Comparison of ENCODE assay signal across 14 cellular contexts in the genomic region with DNA sequence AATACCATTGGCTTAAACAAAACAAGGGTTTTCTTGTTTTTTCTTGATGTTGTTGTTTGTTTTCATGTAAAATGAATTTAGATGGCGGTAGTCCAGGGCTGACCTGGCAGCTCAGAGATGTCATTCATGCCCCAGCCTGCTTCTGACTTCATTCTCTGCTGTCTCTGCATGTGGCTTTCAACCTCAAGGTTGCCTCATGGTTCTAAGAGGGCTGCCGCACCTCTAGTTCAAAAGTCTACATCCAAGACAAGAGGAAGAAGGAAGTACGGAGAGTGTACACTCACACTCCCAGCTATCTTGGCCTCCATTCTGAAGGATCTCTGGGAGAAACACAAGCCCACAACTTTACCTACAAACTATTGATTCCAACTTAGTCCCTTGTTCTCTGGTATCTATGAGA. TPM values are rescaled to one million over a fixed set of nuclear protein-coding genes. Genes with fewer than 3 reads are reported as not detected.
A peak's percentile ranks its signal among the peaks of the same experiment; 100 is the strongest.
DNase-seq lines count a peak whose midpoint lies in the region; ATAC-seq and TF ChIP-seq lines count a peak whose summit lies in the region.
"Had no signal": no experiment of that assay in that cellular context is flagged by ENCODE, and none has a peak within 500 bp of the region (broad histone marks: within the 10 kb centered on the region; RNA-seq: fewer than 3 reads in every experiment).

No MANE protein-coding gene starts in this region.

- H3K9me3 ChIP-seq in uterus, result no peaks in the 10 kb centered on the region

- H3K36me3 Mint-ChIP-seq in activated naive CD4-positive, alpha-beta T cell treated with anti-CD3 and anti-CD28 coated beads, Interleukin-2, amount 10 ng/mL, durations not matched to agents 7 days and 5 days, result peaks cover 20% of the 10 kb centered on the region
- peaks cover 8% of the 10 kb centered on the region for H3K36me3 Mint-ChIP-seq in activated naive CD8-positive, alpha-beta T cell
- peaks cover 8% of the 10 kb centered on the region for H3K36me3 Mint-ChIP-seq in memory B cell

- no peaks in the 10 kb centered on the region for H3K27me3 ChIP-seq in uterus
- H3K27me3 ChIP-seq: heart left ventricle had no signal

- intact Hi-C loops in uterus (cut with DNase I; ENCODE audit: low total_unique reads), result no loop called here

- peaks cover 6% of the 10 kb centered on the region for H3K9me3 Mint-ChIP-seq in activated naive CD4-positive, alpha-beta T cell treated with anti-CD3 and anti-CD28 coated beads, Interleukin-2, amount 10 ng/mL, durations not matched to agents 7 days and 5 days
- H3K9me3 Mint-ChIP-seq in activated naive CD8-positive, alpha-beta T cell (ENCODE audit: low read depth), result peaks cover 5% of the 10 kb centered on the region
- peaks cover 5% of the 10 kb centered on the region for H3K9me3 Mint-ChIP-seq in memory B cell

- peak overlapping the region; percentile 97 for H3K27ac Mint-ChIP-seq in activated naive CD4-positive, alpha-beta T cell treated with anti-CD3 and anti-CD28 coated beads, Interleukin-2, amount 10 ng/mL, durations not matched to agents 7 days and 5 days
- peak overlapping the region; percentile 98 for H3K27ac Mint-ChIP-seq in activated naive CD8-positive, alpha-beta T cell
- H3K27ac Mint-ChIP-seq in memory B cell, result peak overlapping the region; percentile 97

- H3K4me1 Mint-ChIP-seq in activated naive CD4-positive, alpha-beta T cell treated with anti-CD3 and anti-CD28 coated beads, Interleukin-2, amount 10 ng/mL, durations not matched to agents 7 days and 5 days, result peaks cover 37% of the 10 kb centered on the region
- H3K4me1 Mint-ChIP-seq in activated naive CD8-positive, alpha-beta T cell (ENCODE audit: low read depth), result peaks cover 41% of the 10 kb centered on the region
- peaks cover 14% of the 10 kb centered on the region for H3K4me1 Mint-ChIP-seq in memory B cell

- no peak for DNase-seq in activated naive CD4-positive, alpha-beta T cell treated with anti-CD3 and anti-CD28 coated beads, Interleukin-2, amount 10 ng/mL, durations not matched to agents 7 days and 5 days
- no peak for DNase-seq in activated naive CD4-positive, alpha-beta T cell treated with Interleukin-2 at 50 U/mL for 16 hours
- DNase-seq in memory B cell (ENCODE audit: low spot score in 2 of 2), result no peak
- DNase-seq in uterus, result no peak
- DNase-seq in SIG-M5 treated with dmso at 0.1 percent for 504 hours (lab: John Stamatoyannopoulos, UW; ENCODE audit: unreplicated experiment), result no peak
- no peak for DNase-seq in NCI-H1694 (lab: John Stamatoyannopoulos, UW)
- DNase-seq: activated CD8-positive, alpha-beta memory T cell treated with anti-CD3 and anti-CD28 coated beads for 24 hours; central memory CD4-positive, alpha-beta T cell; heart left ventricle; NCI-H1694 treated with DMSO at 0.1 percent for 48 hours; stimulated activated CD4-positive, alpha-beta T cell treated with anti-CD3 and anti-CD28 coated beads, Interleukin-2, amount 100 ng/mL, for 24 hours had no signal

- H3K27ac ChIP-seq in uterus, result peak overlapping the region; percentile 90 to 97

- ATAC-seq in memory B cell (ENCODE audit: low read depth), result no peak
- no peak for ATAC-seq in HG02981 (IDR thresholded peaks at IDR 0.05; ENCODE audit: unreplicated experiment)
- ATAC-seq: HCT116, heart left ventricle had no signal

- CTCF ChIA-PET in activated naive CD4-positive, alpha-beta T cell treated with anti-CD3 and anti-CD28 coated beads, Interleukin-2, amount 10 ng/mL, durations not matched to agents 7 days and 5 days (lab: Charles Lee), result interaction anchor here (0.7 to 1.1 kb wide), 2 partner anchors 14 to 103 kb away, joined by 3 read pairs; no protein-coding TSS in a partner anchor

- H3K4me3 ChIP-seq in uterus, result no peak overlapping the region

- TF ChIP-seq CTCF in uterus (IDR thresholded peaks at IDR 0.05), result no peak

- peak overlapping the region; percentile 92 for H3K4me3 Mint-ChIP-seq in activated naive CD4-positive, alpha-beta T cell treated with anti-CD3 and anti-CD28 coated beads, Interleukin-2, amount 10 ng/mL, durations not matched to agents 7 days and 5 days
- peak overlapping the region; percentile 99 for H3K4me3 Mint-ChIP-seq in activated naive CD8-positive, alpha-beta T cell
- H3K4me3 Mint-ChIP-seq in memory B cell, result peak overlapping the region; percentile 90

- no peak for TF ChIP-seq POLR2A in uterus (IDR thresholded peaks at IDR 0.05)

- H3K4me1 ChIP-seq in uterus, result no peaks in the 10 kb centered on the region

- no peaks in the 10 kb centered on the region for H3K27me3 Mint-ChIP-seq in activated naive CD4-positive, alpha-beta T cell treated with anti-CD3 and anti-CD28 coated beads, Interleukin-2, amount 10 ng/mL, durations not matched to agents 7 days and 5 days
- no peaks in the 10 kb centered on the region for H3K27me3 Mint-ChIP-seq in activated naive CD8-positive, alpha-beta T cell
- H3K27me3 Mint-ChIP-seq in memory B cell, result no peaks in the 10 kb centered on the region

- no peaks in the 10 kb centered on the region for H3K36me3 ChIP-seq in uterus

RNA-seq across cellular contexts. Expression of a gene that starts 1.2 kb away (rescaled TPM):
- total RNA-seq in uterus, result 10 to 100 TPM in 2 of 4 donors, 1 to 10 TPM in 2; 7.2 to 44.4 (median 22.0) TPM

RNA-seq across cellular contexts. Expression of a gene that starts 18.6 kb away (rescaled TPM):
- total RNA-seq in uterus, result 10 to 100 TPM; 12.6 to 54.8 (median 26.1) TPM

RNA-seq across cellular contexts. Expression of a gene that starts 37.1 kb away (rescaled TPM):
- total RNA-seq in uterus, result 10 to 100 TPM in 3 of 4 donors, 1 to 10 TPM in 1; 9.1 to 64.2 (median 20.8) TPM

RNA-seq across cellular contexts. Expression of a gene that starts 56.2 kb away (rescaled TPM):
- total RNA-seq in uterus, result 10 to 100 TPM in 2 of 4 donors, 1 to 10 TPM in 2; 6.5 to 24.3 (median 14.6) TPM
